1 cellular context compared by ENCODE assay signal in genomic region chr11:69525516-69526452, GRCh38.
TF ChIP-seq lines count a peak whose summit lies in the region.

No MANE protein-coding gene starts in this region.

TF ChIP-seq in H1, 55 proteins besides CTCF, POLR2A, EP300 and RAD21:
- TF ChIP-seq POU5F1 (IDR thresholded peaks at IDR 0.05; ENCODE audit: low read depth, low read length) = no peak
- TF ChIP-seq E2F6 (IDR thresholded peaks at IDR 0.05) = no peak
- no peak for TF ChIP-seq KDM4A (IDR thresholded peaks at IDR 0.05; ENCODE audit: low read depth, low read length, severe bottlenecking)
- TF ChIP-seq EGR1 (IDR thresholded peaks at IDR 0.05; ENCODE audit: borderline replicate concordance, low read depth, low read length) = no peak
- TF ChIP-seq RNF2 (IDR thresholded peaks at IDR 0.05; ENCODE audit: borderline replicate concordance, low read depth, low read length, missing control alignments, poor library complexity, severe bottlenecking) = no peak
- TF ChIP-seq CHD7 (IDR thresholded peaks at IDR 0.05; ENCODE audit: insufficient replicate concordance, low read length) = no peak
- no peak for TF ChIP-seq BACH1 (IDR thresholded peaks at IDR 0.05; ENCODE audit: low read length)
- no peak for TF ChIP-seq SP2 (IDR thresholded peaks at IDR 0.05; ENCODE audit: low read length)
- TF ChIP-seq CREB1 (IDR thresholded peaks at IDR 0.05) = no peak
